18 cellular contexts compared by ENCODE assay signal in genomic region chr7:596071-596818, GRCh38.
A peak's percentile ranks its signal among the peaks of the same experiment; 100 is the strongest.
DNase-seq lines count a peak whose midpoint lies in the region; ATAC-seq, FAIRE-seq and TF ChIP-seq lines count a peak whose summit lies in the region.
"Had no signal": no experiment of that assay in that cellular context is flagged by ENCODE, and none has a peak within 500 bp of the region (broad histone marks: within the 10 kb centered on the region; RNA-seq: fewer than 3 reads in every experiment).

No MANE protein-coding gene starts in this region.

- no peak overlapping the region for H2BK5ac ChIP-seq in H1 (ENCODE audit: low read depth, low read length)

- H4K8ac ChIP-seq in H1 (ENCODE audit: extremely low read depth, insufficient read depth, low read length), result peak overlapping the region; percentile 51; the same call in 1 of the 2 replicates

- H2AFZ ChIP-seq in H1 (ENCODE audit: low read length), result no peak overlapping the region

- H4K5ac ChIP-seq in H1 (ENCODE audit: insufficient read length, low read depth, low read length), result no peak overlapping the region

- no peak overlapping the region for H3K18ac ChIP-seq in H1 (ENCODE audit: extremely low read depth, low read length)

- H3K4ac ChIP-seq in H1 (replicated peaks; ENCODE audit: insufficient read length, low read depth, low read length), result no peak overlapping the region

- H3K79me1 ChIP-seq in H1 (ENCODE audit: low read depth, low read length), result no peaks in the 10 kb centered on the region; the same call in 1 of the 2 replicates

- H3K27me3 ChIP-seq in RWPE2 (ENCODE audit: insufficient read depth, poor library complexity, severe bottlenecking) (no peaks in the 10 kb centered on the region), H1 (replicated peaks in 1 of 4; ENCODE audit: control insufficient read depth in 3 of 4, extremely low read depth in 1 of 4, insufficient read depth in 3 of 4, low read length in 3 of 4) (no peaks in the 10 kb centered on the region)

- POLR2A ChIA-PET in H1 (lab: Charles Lee; ENCODE audit: partially characterized antibody), result no interaction called here

- H3K4me1 ChIP-seq in RWPE2 (ENCODE audit: insufficient read depth, poor library complexity, severe bottlenecking) (no peaks in the 10 kb centered on the region), H1 (replicated peaks in 1 of 4; ENCODE audit: control insufficient read depth in 3 of 4, insufficient read depth in 4 of 4, low read length in 3 of 4) (no peaks in the 10 kb centered on the region)

- H2AK5ac ChIP-seq in H1 (ENCODE audit: low read depth, low read length), result no peak overlapping the region

- no peaks in the 10 kb centered on the region for H3K27me3 Mint-ChIP-seq in activated naive CD8-positive, alpha-beta T cell treated with anti-CD3 and anti-CD28 coated beads, Interleukin-2, amount 50 U/mL, for 24 hours
- H3K27me3 Mint-ChIP-seq in activated naive CD8-positive, alpha-beta T cell treated with anti-CD3 and anti-CD28 coated beads for 36 hours, result no peaks in the 10 kb centered on the region
- H3K27me3 Mint-ChIP-seq in stimulated activated naive B cell treated with anti-CD40 and anti-IgM and Interleukin-4, amounts not matched to agents 10 μg/mL and 1 μg/mL and 100 μg/mL, for 72 hours, result no peaks in the 10 kb centered on the region

- H3K14ac ChIP-seq in H1 (ENCODE audit: insufficient read length), result no peak overlapping the region

- H3K23me2 ChIP-seq in H1 (ENCODE audit: low read depth, low read length), result peaks cover 4% of the 10 kb centered on the region; the same call in 1 of the 2 replicates

- no peak overlapping the region for H2BK12ac ChIP-seq in H1 (ENCODE audit: low read depth, low read length)

- H3K4me2 ChIP-seq in H1 (ENCODE audit: insufficient read depth in 1 of 2, low read depth in 2 of 2, low read length in 2 of 2), result no peak overlapping the region
- H3K4me2 ChIP-seq: KMS-11 had no signal

- WGBS in H1 (ENCODE audit: extremely low coverage in 1 of 2, insufficient coverage in 1 of 2, insufficient read length in 1 of 2, insufficient replicate concordance in 2 of 2, low coverage in 1 of 2, low lambda C conversion rate in 2 of 2, missing lambda C conversion rate in 1 of 2), 2 experiments, result 95% methylated on average over 27 of the region's 30 CpGs; no CpG with 5 or more reads in 1 of the 2 experiments

- TF ChIP-seq POLR2A in H1 (IDR thresholded peaks at IDR 0.05; ENCODE audit: control extremely low read depth in 1 of 2, low read depth in 2 of 2, low read length in 2 of 2), result no peak

- no peak for DNase-seq in activated naive CD8-positive, alpha-beta T cell treated with anti-CD3 and anti-CD28 coated beads, Interleukin-2, amount 50 U/mL, for 24 hours
- DNase-seq in activated naive CD8-positive, alpha-beta T cell treated with anti-CD3 and anti-CD28 coated beads for 36 hours, result no peak
- DNase-seq in RWPE2 (ENCODE audit: low spot score) (peak; percentile 58), H1 (ENCODE audit: low read depth in 1 of 2, low spot score in 2 of 2) (no peak), HuH-7.5 (ENCODE audit: low spot score) (no peak)
- no peak for DNase-seq in stimulated activated naive B cell treated with anti-CD40 and anti-IgM and Interleukin-4, amounts not matched to agents 10 μg/mL and 1 μg/mL and 100 μg/mL, for 72 hours
- DNase-seq: DMS 273 treated with DMSO at 0.1 percent for 48 hours, HFFc6, NCI-H1436 treated with DMSO at 0.1 percent for 48 hours, NCI-H2029 treated with DMSO at 0.1 percent for 48 hours, NCI-H774 had no signal

- peaks cover 8% of the 10 kb centered on the region; the same call in 1 of the 2 replicates for H3K36me3 ChIP-seq in RWPE2 (ENCODE audit: low read depth)
- H3K36me3 ChIP-seq in H1 (ENCODE audit: control insufficient read depth in 2 of 4, insufficient read depth in 4 of 4, low read length in 3 of 4), result peaks cover 0 to 8% (median 3%) of the 10 kb centered on the region in 4 experiments; a peak in 4 of 8 replicates

- H4K91ac ChIP-seq in H1 (replicated peaks; ENCODE audit: insufficient read length, low read length), result no peak overlapping the region

- H3K9me3 ChIP-seq in RWPE2 (ENCODE audit: severe bottlenecking), result no peaks in the 10 kb centered on the region
- no peaks in the 10 kb centered on the region for H3K9me3 ChIP-seq in H1 (ENCODE audit: insufficient read depth in 2 of 2, low read depth in 1 of 2, low read length in 1 of 2)

- H3K79me2 ChIP-seq in H1 (ENCODE audit: control insufficient read depth in 1 of 2, insufficient read depth in 2 of 2, low read length in 2 of 2), result no peaks in the 10 kb centered on the region

- H3K9ac ChIP-seq in H1 (replicated peaks in 1 of 4; ENCODE audit: extremely low read depth in 1 of 4, low read depth in 3 of 4, low read length in 3 of 4), result no peak overlapping the region
- H3K9ac ChIP-seq: KMS-11 had no signal

- no peaks in the 10 kb centered on the region for H3K9me3 Mint-ChIP-seq in activated naive CD8-positive, alpha-beta T cell treated with anti-CD3 and anti-CD28 coated beads, Interleukin-2, amount 50 U/mL, for 24 hours
- peaks cover 2% of the 10 kb centered on the region for H3K9me3 Mint-ChIP-seq in activated naive CD8-positive, alpha-beta T cell treated with anti-CD3 and anti-CD28 coated beads for 36 hours
- peaks cover 0 to 3% of the 10 kb centered on the region in 2 donors for H3K9me3 Mint-ChIP-seq in stimulated activated naive B cell treated with anti-CD40 and anti-IgM and Interleukin-4, amounts not matched to agents 10 μg/mL and 1 μg/mL and 100 μg/mL, for 72 hours

- CTCF ChIA-PET in H1 (lab: Charles Lee; ENCODE audit: partially characterized antibody), result interaction anchor here (0.5 to 1.2 kb wide), 3 partner anchors 70 to 1868 kb away, joined by 3 to 4 read pairs (median 3); no protein-coding TSS in a partner anchor

- peaks cover 21% of the 10 kb centered on the region for H3K36me3 Mint-ChIP-seq in activated naive CD8-positive, alpha-beta T cell treated with anti-CD3 and anti-CD28 coated beads, Interleukin-2, amount 50 U/mL, for 24 hours (ENCODE audit: low read depth)
- peaks cover 48% of the 10 kb centered on the region for H3K36me3 Mint-ChIP-seq in activated naive CD8-positive, alpha-beta T cell treated with anti-CD3 and anti-CD28 coated beads for 36 hours
- peaks cover 34 to 69% of the 10 kb centered on the region in 2 donors for H3K36me3 Mint-ChIP-seq in stimulated activated naive B cell treated with anti-CD40 and anti-IgM and Interleukin-4, amounts not matched to agents 10 μg/mL and 1 μg/mL and 100 μg/mL, for 72 hours
- H3K36me3 Mint-ChIP-seq: CD14-positive monocyte had no signal

- H2BK20ac ChIP-seq in H1 (ENCODE audit: low read length), result no peak overlapping the region

- H3K4me3 Mint-ChIP-seq in activated naive CD8-positive, alpha-beta T cell treated with anti-CD3 and anti-CD28 coated beads, Interleukin-2, amount 50 U/mL, for 24 hours, result no peak overlapping the region
- no peak overlapping the region for H3K4me3 Mint-ChIP-seq in activated naive CD8-positive, alpha-beta T cell treated with anti-CD3 and anti-CD28 coated beads for 36 hours
- peak overlapping the region in 1 of 2 donors; percentile 14 for H3K4me3 Mint-ChIP-seq in stimulated activated naive B cell treated with anti-CD40 and anti-IgM and Interleukin-4, amounts not matched to agents 10 μg/mL and 1 μg/mL and 100 μg/mL, for 72 hours
- H3K4me3 Mint-ChIP-seq: HFFc6 had no signal

- peaks cover 0 to 2% of the 10 kb centered on the region in 2 experiments for H4K20me1 ChIP-seq in H1 (replicated peaks in 1 of 2; ENCODE audit: control insufficient read depth in 1 of 2, insufficient read depth in 2 of 2, low read length in 2 of 2)

- H3K4me3 ChIP-seq in RWPE2 (ENCODE audit: severe bottlenecking) (no peak overlapping the region), H1 (ENCODE audit: extremely low read depth in 1 of 4, insufficient read depth in 2 of 4, low read depth in 3 of 4, low read length in 4 of 4) (no peak overlapping the region)

- ATAC-seq in activated naive CD8-positive, alpha-beta T cell treated with anti-CD3 and anti-CD28 coated beads, Interleukin-2, amount 50 U/mL, for 24 hours, result no peak
- ATAC-seq in RWPE2 (ENCODE audit: low read depth) (no peak), GM21390 (IDR thresholded peaks at IDR 0.05; ENCODE audit: unreplicated experiment) (no peak)
- ATAC-seq in stimulated activated naive B cell treated with anti-CD40 and anti-IgM and Interleukin-4, amounts not matched to agents 10 μg/mL and 1 μg/mL and 100 μg/mL, for 72 hours (replicated peaks), result no peak
- ATAC-seq: HepG2 had no signal

- H3K27ac Mint-ChIP-seq in activated naive CD8-positive, alpha-beta T cell treated with anti-CD3 and anti-CD28 coated beads, Interleukin-2, amount 50 U/mL, for 24 hours, result peak overlapping the region; percentile 67
- no peak overlapping the region for H3K27ac Mint-ChIP-seq in activated naive CD8-positive, alpha-beta T cell treated with anti-CD3 and anti-CD28 coated beads for 36 hours
- H3K27ac Mint-ChIP-seq in stimulated activated naive B cell treated with anti-CD40 and anti-IgM and Interleukin-4, amounts not matched to agents 10 μg/mL and 1 μg/mL and 100 μg/mL, for 72 hours, result peak overlapping the region; percentile 5
- H3K27ac Mint-ChIP-seq: HFFc6 had no signal

- no peak overlapping the region for H3K56ac ChIP-seq in H1 (replicated peaks; ENCODE audit: insufficient read length, low read depth, low read length)

- no peak for FAIRE-seq in H1 (lab: Jason Lieb, UNC)
- FAIRE-seq: A204.1, H54, HepG2 had no signal

- no peak overlapping the region for H3K23ac ChIP-seq in H1 (ENCODE audit: insufficient read length)

- no peak overlapping the region for H2BK15ac ChIP-seq in H1 (ENCODE audit: low read length)

- no peak overlapping the region for H2BK120ac ChIP-seq in H1 (replicated peaks; ENCODE audit: low read depth, low read length)

- TF ChIP-seq RAD21 in H1 (IDR thresholded peaks at IDR 0.05 in 1 of 2, conservative IDR thresholded peaks at IDR 0.05 in 1 of 2; ENCODE audit: low read depth in 2 of 2, low read length in 2 of 2), result no peak

- no peak overlapping the region for H3K27ac ChIP-seq in RWPE2 (ENCODE audit: poor library complexity, severe bottlenecking)
- H3K27ac ChIP-seq in H1 (ENCODE audit: low read depth, low read length), result no peak overlapping the region
- H3K27ac ChIP-seq: KMS-11, RWPE1 had no signal

- no peak for TF ChIP-seq CTCF in RWPE2 (IDR thresholded peaks at IDR 0.05; ENCODE audit: poor library complexity, severe bottlenecking)
- TF ChIP-seq CTCF in H1 (IDR thresholded peaks at IDR 0.05; ENCODE audit: control extremely low read depth in 1 of 3, insufficient read depth in 1 of 3, low read depth in 1 of 3, low read length in 3 of 3), result no peak

- H3K4me1 Mint-ChIP-seq in activated naive CD8-positive, alpha-beta T cell treated with anti-CD3 and anti-CD28 coated beads, Interleukin-2, amount 50 U/mL, for 24 hours, result peaks cover 60% of the 10 kb centered on the region
- peaks cover 46% of the 10 kb centered on the region for H3K4me1 Mint-ChIP-seq in activated naive CD8-positive, alpha-beta T cell treated with anti-CD3 and anti-CD28 coated beads for 36 hours
- H3K4me1 Mint-ChIP-seq in stimulated activated naive B cell treated with anti-CD40 and anti-IgM and Interleukin-4, amounts not matched to agents 10 μg/mL and 1 μg/mL and 100 μg/mL, for 72 hours, result peaks cover 50 to 71% of the 10 kb centered on the region in 2 donors

- no peak for TF ChIP-seq EP300 in H1 (IDR thresholded peaks at IDR 0.05; ENCODE audit: borderline replicate concordance in 1 of 2, low read depth in 2 of 2, low read length in 2 of 2)

TF ChIP-seq in H1, 55 proteins besides CTCF, POLR2A, EP300 and RAD21 (continues in another document):
- TF ChIP-seq GTF2F1 (IDR thresholded peaks at IDR 0.05; ENCODE audit: borderline replicate concordance, low read depth, low read length) (no peak), KDM4A (IDR thresholded peaks at IDR 0.05; ENCODE audit: low read depth, low read length, severe bottlenecking) (no peak)
